In genomic region chr1:227244339-227245118, GRCh38 we compare ENCODE assay signal across 28 cellular contexts.
DNase-seq lines count a peak whose midpoint lies in the region; ATAC-seq and TF ChIP-seq lines count a peak whose summit lies in the region.
"Had no signal": no experiment of that assay in that cellular context is flagged by ENCODE, and none has a peak within 500 bp of the region (broad histone marks: within the 10 kb centered on the region; RNA-seq: fewer than 3 reads in every experiment).

No MANE protein-coding gene starts in this region.

- no peaks in the 10 kb centered on the region for H3K27me3 Mint-ChIP-seq in type B pancreatic cell
- peaks cover 28% of the 10 kb centered on the region for H3K27me3 Mint-ChIP-seq in activated CD8-positive, alpha-beta T cell treated with anti-CD3 and anti-CD28 coated beads for 36 hours
- peaks cover 11% of the 10 kb centered on the region for H3K27me3 Mint-ChIP-seq in activated T-cell treated with anti-CD3 and anti-CD28 coated beads, Interleukin-2, amount 50 U/mL, for 72 hours (ENCODE audit: low read depth)

- H3K4me3 Mint-ChIP-seq in type B pancreatic cell = no peak overlapping the region
- no peak overlapping the region for H3K4me3 Mint-ChIP-seq in activated CD8-positive, alpha-beta T cell treated with anti-CD3 and anti-CD28 coated beads for 36 hours
- H3K4me3 Mint-ChIP-seq in activated T-cell treated with anti-CD3 and anti-CD28 coated beads, Interleukin-2, amount 50 U/mL, for 72 hours = no peak overlapping the region
- H3K4me3 Mint-ChIP-seq: activated naive CD8-positive, alpha-beta T cell treated with anti-CD3 and anti-CD28 coated beads for 36 hours; CD8-positive, alpha-beta T cell had no signal

- no peak for DNase-seq in Right ventricle myocardium inferior (ENCODE audit: missing footprints)
- no peak for DNase-seq in cardiac septum (ENCODE audit: low spot score)
- no peak for DNase-seq in Right ventricle myocardium superior
- DNase-seq in type B pancreatic cell (ENCODE audit: extremely low spot score, unreplicated experiment) = no peak
- no peak for DNase-seq in GM03348 (ENCODE audit: low spot score)
- DNase-seq in activated CD8-positive, alpha-beta T cell treated with anti-CD3 and anti-CD28 coated beads for 36 hours = no peak
- DNase-seq in activated T-cell treated with anti-CD3 and anti-CD28 coated beads, Interleukin-2, amount 50 U/mL, for 72 hours = no peak
- DNase-seq: activated CD4-positive, alpha-beta T cell treated with anti-CD3 and anti-CD28 coated beads, Interleukin-2, amount 50 U/mL, for 48 hours; activated CD4-positive, CD25-positive, alpha-beta regulatory T cell; activated CD8-positive, alpha-beta memory T cell treated with anti-CD3 and anti-CD28 coated beads, Interleukin-2, amount 50 U/mL, for 48 hours; activated naive CD8-positive, alpha-beta T cell treated with anti-CD3 and anti-CD28 coated beads for 36 hours; CD8-positive, alpha-beta T cell; DMS53; effector CD4-positive, alpha-beta T cell; esophagus squamous epithelium; gastrocnemius medialis; Kasumi-1; mammary epithelial cell; NCI-H1092; NCI-H1930; NCI-H2227 treated with DMSO at 0.1 percent for 48 hours; RPMI8226; stimulated activated CD4-positive, alpha-beta T cell treated with anti-CD3 and anti-CD28 coated beads, Interleukin-2, amount 100 ng/mL, for 24 hours; substantia nigra had no signal

- H3K36me3 Mint-ChIP-seq in type B pancreatic cell = peaks cover 8% of the 10 kb centered on the region
- peaks cover 2% of the 10 kb centered on the region for H3K36me3 Mint-ChIP-seq in activated CD8-positive, alpha-beta T cell treated with anti-CD3 and anti-CD28 coated beads for 36 hours (ENCODE audit: low read depth)
- peaks cover 0 to 2% of the 10 kb centered on the region in 2 donors for H3K36me3 Mint-ChIP-seq in activated T-cell treated with anti-CD3 and anti-CD28 coated beads, Interleukin-2, amount 50 U/mL, for 72 hours (ENCODE audit: insufficient read depth in 2 of 2)
- H3K36me3 Mint-ChIP-seq: CD8-positive, alpha-beta T cell had no signal

- CTCF ChIA-PET in activated CD8-positive, alpha-beta T cell treated with anti-CD3 and anti-CD28 coated beads for 36 hours (lab: Charles Lee) = no interaction called here

- 95% methylated on average over 2 of the region's 2 CpGs for WGBS in liver

- H3K9me3 ChIP-seq in liver (ENCODE audit: control insufficient read depth in 4 of 4, low read length in 3 of 4) = no peaks in the 10 kb centered on the region
- H3K9me3 ChIP-seq: esophagus squamous epithelium, gastrocnemius medialis, neutrophil had no signal

- intact Hi-C loops in Right ventricle myocardium inferior (cut with DNase I) (loop anchor here (5.0 to 10.0 kb wide), 3 partner anchors 73 to 330 kb away; partner anchors contain the start of gene CDC42BPA), cardiac septum (cut with DNase I) (loop anchor here (5.0 kb wide), 1 partner anchor 73 kb away; the partner anchor contains the start of gene CDC42BPA), Right ventricle myocardium superior (cut with DNase I) (loop anchor here (5.0 kb wide), 1 partner anchor 198 kb away; no protein-coding TSS in a partner anchor)
- intact Hi-C loops in activated CD8-positive, alpha-beta T cell treated with anti-CD3 and anti-CD28 coated beads for 36 hours (cut with micrococcal nuclease) = no loop called here

- ATAC-seq in Right ventricle myocardium inferior (peak; percentile 43), Right ventricle myocardium superior (ENCODE audit: poor library complexity) (peak; percentile 23)
- no peak for ATAC-seq in activated CD8-positive, alpha-beta T cell treated with anti-CD3 and anti-CD28 coated beads for 36 hours
- no peak for ATAC-seq in activated T-cell treated with anti-CD3 and anti-CD28 coated beads, Interleukin-2, amount 50 U/mL, for 72 hours (replicated peaks in 1 of 2)
- ATAC-seq: CD8-positive, alpha-beta T cell; gastrocnemius medialis had no signal

- H3K27ac ChIP-seq in liver (ENCODE audit: low read depth in 1 of 2, low read length in 2 of 2) = peak overlapping the region; percentile 80
- H3K27ac ChIP-seq: esophagus squamous epithelium, neutrophil had no signal

- H3K4me1 Mint-ChIP-seq in type B pancreatic cell (ENCODE audit: unreplicated experiment) = peaks cover 7% of the 10 kb centered on the region
- no peaks in the 10 kb centered on the region for H3K4me1 Mint-ChIP-seq in activated CD8-positive, alpha-beta T cell treated with anti-CD3 and anti-CD28 coated beads for 36 hours (ENCODE audit: low read depth)
- peaks cover 9% of the 10 kb centered on the region for H3K4me1 Mint-ChIP-seq in activated T-cell treated with anti-CD3 and anti-CD28 coated beads, Interleukin-2, amount 50 U/mL, for 72 hours (ENCODE audit: low read depth)

- TF ChIP-seq CTCF in liver (IDR thresholded peaks at IDR 0.05; ENCODE audit: low read depth, low read length, missing input control) (no peak), type B pancreatic cell (conservative IDR thresholded peaks at IDR 0.05) (no peak)
- no peak for TF ChIP-seq CTCF in activated CD8-positive, alpha-beta T cell treated with anti-CD3 and anti-CD28 coated beads for 36 hours (IDR thresholded peaks at IDR 0.05)

- no peak overlapping the region for H3K9ac ChIP-seq in liver (ENCODE audit: low read depth in 1 of 2, low read length in 2 of 2)

- POLR2A ChIA-PET in activated CD8-positive, alpha-beta T cell treated with anti-CD3 and anti-CD28 coated beads for 36 hours (lab: Charles Lee) = no interaction called here

- TF ChIP-seq RAD21 in liver (IDR thresholded peaks at IDR 0.05) = no peak

- H3K4me3 ChIP-seq in liver (ENCODE audit: low read depth in 1 of 3, low read length in 3 of 3) = no peak overlapping the region
- H3K4me3 ChIP-seq: esophagus squamous epithelium, gastrocnemius medialis, smooth muscle cell had no signal

- H3K27ac Mint-ChIP-seq in type B pancreatic cell = peak overlapping the region; percentile 77
- H3K27ac Mint-ChIP-seq in activated CD8-positive, alpha-beta T cell treated with anti-CD3 and anti-CD28 coated beads for 36 hours = no peak overlapping the region
- no peak overlapping the region for H3K27ac Mint-ChIP-seq in activated T-cell treated with anti-CD3 and anti-CD28 coated beads, Interleukin-2, amount 50 U/mL, for 72 hours
- H3K27ac Mint-ChIP-seq: activated naive CD8-positive, alpha-beta T cell treated with anti-CD3 and anti-CD28 coated beads for 36 hours; activated T-helper 2 cell treated with anti-CD3 and anti-CD28 coated beads, Interferon-gamma antibody, Interleukin-2, Interleukin-4, amounts not matched to agents 10 μg/mL and 5 μg/mL and 100 μg/mL, durations not matched to agents 14 hours and 24 hours and 36 hours; CD8-positive, alpha-beta T cell had no signal

- peaks cover 8 to 34% (median 14%) of the 10 kb centered on the region in 4 donors for H3K4me1 ChIP-seq in liver (ENCODE audit: control insufficient read depth in 4 of 4, insufficient read depth in 4 of 4, low read length in 3 of 4)

- no peaks in the 10 kb centered on the region for H3K27me3 ChIP-seq in liver (ENCODE audit: control insufficient read depth in 4 of 4, insufficient read depth in 4 of 4, low read length in 3 of 4)
- H3K27me3 ChIP-seq: esophagus squamous epithelium, gastrocnemius medialis, neutrophil had no signal

- H3K9me3 Mint-ChIP-seq in type B pancreatic cell = peaks cover 6% of the 10 kb centered on the region
- H3K9me3 Mint-ChIP-seq in activated CD8-positive, alpha-beta T cell treated with anti-CD3 and anti-CD28 coated beads for 36 hours = peaks cover 2% of the 10 kb centered on the region
- H3K9me3 Mint-ChIP-seq in activated T-cell treated with anti-CD3 and anti-CD28 coated beads, Interleukin-2, amount 50 U/mL, for 72 hours = peaks cover 2 to 3% of the 10 kb centered on the region in 2 donors
- H3K9me3 Mint-ChIP-seq: activated T-helper 2 cell treated with anti-CD3 and anti-CD28 coated beads, Interferon-gamma antibody, Interleukin-2, Interleukin-4, amounts not matched to agents 10 μg/mL and 5 μg/mL and 100 μg/mL, durations not matched to agents 14 hours and 24 hours and 36 hours had no signal

- H3K36me3 ChIP-seq in liver (ENCODE audit: control insufficient read depth in 4 of 4, insufficient read depth in 3 of 4, low read depth in 1 of 4, low read length in 3 of 4) = no peaks in the 10 kb centered on the region
- H3K36me3 ChIP-seq: esophagus squamous epithelium, gastrocnemius medialis, neutrophil had no signal

TF ChIP-seq in liver, 16 proteins besides CTCF, POLR2A, EP300 and RAD21 (continues in another document):
- no peak for TF ChIP-seq HNF4A (conservative IDR thresholded peaks at IDR 0.05)
- no peak for TF ChIP-seq HNF4G (IDR thresholded peaks at IDR 0.05)
- no peak for TF ChIP-seq SP1 (IDR thresholded peaks at IDR 0.05)
- no peak for TF ChIP-seq EGR1 (IDR thresholded peaks at IDR 0.05; ENCODE audit: low read depth in 2 of 2)
- TF ChIP-seq, protein P1, sequence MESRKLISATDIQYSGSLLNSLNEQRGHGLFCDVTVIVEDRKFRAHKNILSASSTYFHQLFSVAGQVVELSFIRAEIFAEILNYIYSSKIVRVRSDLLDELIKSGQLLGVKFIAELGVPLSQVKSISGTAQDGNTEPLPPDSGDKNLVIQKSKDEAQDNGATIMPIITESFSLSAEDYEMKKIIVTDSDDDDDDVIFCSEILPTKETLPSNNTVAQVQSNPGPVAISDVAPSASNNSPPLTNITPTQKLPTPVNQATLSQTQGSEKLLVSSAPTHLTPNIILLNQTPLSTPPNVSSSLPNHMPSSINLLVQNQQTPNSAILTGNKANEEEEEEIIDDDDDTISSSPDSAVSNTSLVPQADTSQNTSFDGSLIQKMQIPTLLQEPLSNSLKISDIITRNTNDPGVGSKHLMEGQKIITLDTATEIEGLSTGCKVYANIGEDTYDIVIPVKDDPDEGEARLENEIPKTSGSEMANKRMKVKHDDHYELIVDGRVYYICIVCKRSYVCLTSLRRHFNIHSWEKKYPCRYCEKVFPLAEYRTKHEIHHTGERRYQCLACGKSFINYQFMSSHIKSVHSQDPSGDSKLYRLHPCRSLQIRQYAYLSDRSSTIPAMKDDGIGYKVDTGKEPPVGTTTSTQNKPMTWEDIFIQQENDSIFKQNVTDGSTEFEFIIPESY (IDR thresholded peaks at IDR 0.05) = no peak
- no peak for TF ChIP-seq NR2F2 (IDR thresholded peaks at IDR 0.05)
- no peak for TF ChIP-seq TAF1 (conservative IDR thresholded peaks at IDR 0.05)
- no peak for TF ChIP-seq JUND (IDR thresholded peaks at IDR 0.05)

Comparison
In these comparisons a context has a peak if more than half of its experiments do, and no peak if none do; other contexts are left out.
1. ATAC-seq: peak in Right ventricle myocardium inferior (single experiment) and Right ventricle myocardium superior (single experiment); none in activated CD8-positive, alpha-beta T cell treated with anti-CD3 and anti-CD28 coated beads for 36 hours (single experiment) and activated T-cell treated with anti-CD3 and anti-CD28 coated beads, Interleukin-2, amount 50 U/mL, for 72 hours (0 of 2).